Comparison of ENCODE assay signal across 1 cellular context in the genomic region with DNA sequence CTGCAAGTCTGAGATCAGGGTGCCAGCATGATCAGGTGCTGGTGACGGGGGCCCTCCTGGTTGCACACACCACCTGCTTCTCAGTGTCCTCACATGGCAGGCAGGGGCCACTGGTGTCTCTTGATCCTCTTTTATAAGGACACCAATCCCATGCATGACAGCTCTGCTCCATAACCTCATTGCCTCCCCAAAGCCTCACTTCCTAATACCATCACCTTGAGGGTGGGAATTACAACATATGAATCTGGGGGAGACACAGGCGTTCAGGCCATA.
TF ChIP-seq lines count a peak whose summit lies in the region.

No MANE protein-coding gene starts in this region.

TF ChIP-seq in IMR-90, 13 proteins besides CTCF, POLR2A, EP300 and RAD21 (continued from another document):
- no peak for TF ChIP-seq FOS (IDR thresholded peaks at IDR 0.05; ENCODE audit: low read depth, low read length)
- no peak for TF ChIP-seq ELK1 (IDR thresholded peaks at IDR 0.05; ENCODE audit: borderline replicate concordance, low read depth, low read length)
- TF ChIP-seq CHD1 (IDR thresholded peaks at IDR 0.05; ENCODE audit: low read depth, low read length) = no peak
- TF ChIP-seq MAZ (IDR thresholded peaks at IDR 0.05; ENCODE audit: borderline replicate concordance, low read depth, low read length) = no peak
- TF ChIP-seq RFX5 (IDR thresholded peaks at IDR 0.05; ENCODE audit: low read depth, low read length) = no peak
- TF ChIP-seq, protein P1, sequence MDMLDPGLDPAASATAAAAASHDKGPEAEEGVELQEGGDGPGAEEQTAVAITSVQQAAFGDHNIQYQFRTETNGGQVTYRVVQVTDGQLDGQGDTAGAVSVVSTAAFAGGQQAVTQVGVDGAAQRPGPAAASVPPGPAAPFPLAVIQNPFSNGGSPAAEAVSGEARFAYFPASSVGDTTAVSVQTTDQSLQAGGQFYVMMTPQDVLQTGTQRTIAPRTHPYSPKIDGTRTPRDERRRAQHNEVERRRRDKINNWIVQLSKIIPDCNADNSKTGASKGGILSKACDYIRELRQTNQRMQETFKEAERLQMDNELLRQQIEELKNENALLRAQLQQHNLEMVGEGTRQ (IDR thresholded peaks at IDR 0.05; ENCODE audit: low read depth, low read length) = no peak
- TF ChIP-seq MAFK (IDR thresholded peaks at IDR 0.05; ENCODE audit: low read depth, low read length) = no peak
TF ChIP-seq in IMR-90: peak in this region for 0.
